In genomic region chr2:9813312-9814128, GRCh38 we compare ENCODE assay signal across 9 cellular contexts. TPM values are rescaled to one million over a fixed set of nuclear protein-coding genes. Genes with fewer than 3 reads are reported as not detected.
DNase-seq lines count a peak whose midpoint lies in the region; ATAC-seq and TF ChIP-seq lines count a peak whose summit lies in the region.
"Had no signal": no experiment of that assay in that cellular context is flagged by ENCODE, and none has a peak within 500 bp of the region (broad histone marks: within the 10 kb centered on the region; RNA-seq: fewer than 3 reads in every experiment).

No MANE protein-coding gene starts in this region.

- no peaks in the 10 kb centered on the region for H3K79me2 ChIP-seq in HCT116 (ENCODE audit: insufficient read depth, low read length)

- H3K36me3 Mint-ChIP-seq in Caco-2 (ENCODE audit: insufficient read depth, unreplicated experiment) (peaks cover 6% of the 10 kb centered on the region), memory B cell (no peaks in the 10 kb centered on the region)

- no peaks in the 10 kb centered on the region for H3K9me2 ChIP-seq in HCT116 (ENCODE audit: insufficient read depth)

- TF ChIP-seq POLR2A in HCT116 (IDR thresholded peaks at IDR 0.05; ENCODE audit: borderline replicate concordance, extremely low read depth, insufficient read depth, insufficient read length), result no peak

- H3K9me3 Mint-ChIP-seq in Caco-2 (ENCODE audit: unreplicated experiment), result no peaks in the 10 kb centered on the region
- H3K9me3 Mint-ChIP-seq in memory B cell, result no peaks in the 10 kb centered on the region
- H3K9me3 Mint-ChIP-seq: T-helper 1 cell treated with Interleukin-12 subunit alpha and Interleukin-12 subunit beta and Interleukin-4 antibody, amounts not matched to agents 30 μg/mL and 1 μg/mL, for 36 hours had no signal

- TF ChIP-seq RAD21 in HCT116 (IDR thresholded peaks at IDR 0.05; ENCODE audit: low read depth), result peak; percentile 98

- CTCF ChIA-PET in Caco-2 (lab: Charles Lee), result interaction anchor here (0.6 to 3.6 kb wide), 11 partner anchors 11 to 244 kb away, joined by 3 to 23 read pairs (median 3); partner anchors contain the start of genes TAF1B and YWHAQ
- CTCF ChIA-PET in HCT116 (lab: Charles Lee), result interaction anchor here (0.5 to 2.5 kb wide), 13 partner anchors 11 to 621 kb away, joined by 3 to 18 read pairs (median 4); no protein-coding TSS in a partner anchor

- BruUV-seq in Caco-2 (replicated peaks; lab: Mats Ljungman, UMichigan) (no TSS peak), HCT116 (replicated peaks; lab: Mats Ljungman, UMichigan) (no TSS peak)

- peak overlapping the region; percentile 28 for H3K4me3 Mint-ChIP-seq in Caco-2 (ENCODE audit: unreplicated experiment)
- peak overlapping the region; percentile 32 for H3K4me3 Mint-ChIP-seq in memory B cell
- H3K4me3 Mint-ChIP-seq: T-helper 1 cell treated with Interleukin-12 subunit alpha and Interleukin-12 subunit beta and Interleukin-4 antibody, amounts not matched to agents 30 μg/mL and 1 μg/mL, for 36 hours had no signal

- peak overlapping the region; percentile 67 for H3K4me2 ChIP-seq in HCT116 (ENCODE audit: low read length)

- H3K4me1 Mint-ChIP-seq in Caco-2 (ENCODE audit: low read depth, unreplicated experiment) (no peaks in the 10 kb centered on the region), memory B cell (peaks cover 13% of the 10 kb centered on the region)

- DNase-seq in Caco-2, result peak; percentile 66 to 81
- DNase-seq in HCT116 (ENCODE audit: low read depth, low spot score), result no peak
- DNase-seq in NCI-H510A (lab: John Stamatoyannopoulos, UW), result peak; percentile 66
- peak; percentile 43 to 61 for DNase-seq in activated CD4-positive, alpha-beta T cell treated with anti-CD3 and anti-CD28 coated beads, Interleukin-2, amount 50 U/mL, for 24 hours (ENCODE audit: low read depth in 1 of 2, low spot score in 1 of 2)
- DNase-seq in dorsolateral prefrontal cortex, result peak in 9 of 10 donors; percentile 61 to 80 (median 66)
- peak; percentile 71 to 82 for DNase-seq in memory B cell (ENCODE audit: low spot score in 2 of 2)
- peak; percentile 23 to 37 for DNase-seq in stimulated activated CD8-positive, alpha-beta memory T cell treated with anti-CD3 and anti-CD28 coated beads, Interleukin-15, amount 100 ng/mL, for 4 hours (ENCODE audit: low read depth in 2 of 2)

- no peaks in the 10 kb centered on the region for H3K27me3 Mint-ChIP-seq in Caco-2 (ENCODE audit: insufficient read depth, unreplicated experiment)
- H3K27me3 Mint-ChIP-seq in memory B cell, result peaks cover 16% of the 10 kb centered on the region

- H3K27ac Mint-ChIP-seq in Caco-2 (ENCODE audit: unreplicated experiment) (no peak overlapping the region), memory B cell (no peak overlapping the region)
- H3K27ac Mint-ChIP-seq: T-helper 1 cell treated with Interleukin-12 subunit alpha and Interleukin-12 subunit beta and Interleukin-4 antibody, amounts not matched to agents 30 μg/mL and 1 μg/mL, for 36 hours had no signal

- H3K9me3 ChIP-seq in Caco-2 (no peaks in the 10 kb centered on the region), HCT116 (ENCODE audit: control insufficient read depth in 1 of 2, insufficient read depth in 1 of 2, low read depth in 1 of 2, low read length in 2 of 2) (no peaks in the 10 kb centered on the region)

- H3K9ac ChIP-seq in HCT116 (ENCODE audit: low read length), result 0 out of 2 replicates have a peak overlapping the region, but pooled peaks have one; percentile 21

- intact Hi-C loops in Caco-2 (cut with micrococcal nuclease; ENCODE audit: unreplicated experiment), result loop anchor here (1.0 to 10.0 kb wide), 3 partner anchors 30 to 621 kb away; partner anchors contain the start of gene TAF1B
- intact Hi-C loops in HCT116 (cut with micrococcal nuclease), result loop anchor here (1.0 to 10.0 kb wide), 4 partner anchors 30 to 621 kb away; partner anchors contain the start of gene TAF1B
- intact Hi-C loops in dorsolateral prefrontal cortex (cut with DNase I), result loop anchor here (1.0 to 5.0 kb wide), 2 partner anchors 29 to 234 kb away; no protein-coding TSS in a partner anchor

- ATAC-seq in HCT116, result peak; percentile 97
- peak; percentile 88 for ATAC-seq in memory B cell (ENCODE audit: low read depth)
- no peak for ATAC-seq in GM19455 (IDR thresholded peaks at IDR 0.05; ENCODE audit: unreplicated experiment)

- H3K36me3 ChIP-seq in Caco-2 (ENCODE audit: control insufficient read depth, insufficient read depth, low read length), result no peaks in the 10 kb centered on the region
- no peaks in the 10 kb centered on the region for H3K36me3 ChIP-seq in HCT116 (ENCODE audit: control insufficient read depth in 1 of 2, insufficient read depth in 2 of 2, low read length in 2 of 2)

- no peaks in the 10 kb centered on the region for H4K20me1 ChIP-seq in HCT116 (ENCODE audit: insufficient read depth)

- H3K4me1 ChIP-seq in Caco-2 (no peaks in the 10 kb centered on the region), HCT116 (ENCODE audit: control insufficient read depth in 1 of 2, insufficient read depth in 2 of 2, low read length in 2 of 2) (peaks cover 7 to 19% of the 10 kb centered on the region in 2 experiments; a peak in 3 of 4 replicates)

- H3K27me3 ChIP-seq in Caco-2 (replicated peaks; ENCODE audit: control insufficient read depth, insufficient read depth, low read length) (no peaks in the 10 kb centered on the region), HCT116 (ENCODE audit: insufficient read depth, low read length) (no peaks in the 10 kb centered on the region), dorsolateral prefrontal cortex (peaks cover 0 to 4% (median 0%) of the 10 kb centered on the region in 45 donors)

- H3K27ac ChIP-seq in HCT116 (ENCODE audit: low read depth, low read length) (no peak overlapping the region), dorsolateral prefrontal cortex (no peak overlapping the region)

- peak overlapping the region; percentile 93 for H2AFZ ChIP-seq in HCT116 (ENCODE audit: low read depth, low read length, poor library complexity, severe bottlenecking)

- POLR2A ChIA-PET in Caco-2 (lab: Charles Lee) (no interaction called here), HCT116 (lab: Charles Lee) (interaction anchor here (1.3 to 1.6 kb wide), 2 partner anchors 11 to 30 kb away, joined by 3 to 4 read pairs; partner anchors contain the start of gene TAF1B)

- H3K4me3 ChIP-seq in Caco-2 (ENCODE audit: low read depth, low read length), result 0 out of 2 replicates have a peak overlapping the region, but pooled peaks have one; percentile 21
- H3K4me3 ChIP-seq in HCT116 (replicated peaks in 1 of 2; ENCODE audit: low read depth in 1 of 2, low read length in 2 of 2), result peak overlapping the region; percentile 11 to 16
- peak overlapping the region in 46 of 59 donors; percentile 3 to 60 (median 34) for H3K4me3 ChIP-seq in dorsolateral prefrontal cortex

- TF ChIP-seq CTCF in Caco-2 (IDR thresholded peaks at IDR 0.05; ENCODE audit: insufficient read depth in 1 of 2, low read depth in 1 of 2, low read length in 1 of 2, severe bottlenecking in 1 of 2, unreplicated experiment in 1 of 2) (peak; percentile 95 to 96), HCT116 (IDR thresholded peaks at IDR 0.05 in 2 of 3, conservative IDR thresholded peaks at IDR 0.05 in 1 of 3; ENCODE audit: borderline replicate concordance in 1 of 3, insufficient read depth in 1 of 3, low read depth in 2 of 3, low read length in 2 of 3) (peak; percentile 89 to 94 (median 93)), dorsolateral prefrontal cortex (IDR thresholded peaks at IDR 0.05 in 54 of 56, conservative IDR thresholded peaks at IDR 0.05 in 2 of 56; ENCODE audit: low read depth in 1 of 56, partially characterized antibody in 56 of 56) (peak; percentile 75 to 97 (median 89))

- RAD21 ChIA-PET in HCT116 (lab: Charles Lee; ENCODE audit: low non-redundant PET in 1 of 2, low total read pairs in 2 of 2, uncharacterized antibody in 2 of 2, unreplicated experiment in 2 of 2), result no interaction called here

TF ChIP-seq in HCT116, 20 proteins besides CTCF, POLR2A, EP300 and RAD21 (continues in another document):
- TF ChIP-seq ZBTB33 (IDR thresholded peaks at IDR 0.05; ENCODE audit: extremely low read depth, insufficient replicate concordance, low read length), result no peak
- no peak for TF ChIP-seq ELF1 (IDR thresholded peaks at IDR 0.05; ENCODE audit: borderline replicate concordance, low read depth)

RNA-seq across cellular contexts. Expression of gene TAF1B, which starts 29.8 kb away (rescaled TPM):
- total RNA-seq in Caco-2 (2022) (24.8 and 25.3 TPM in 2 replicates), HCT116 (2021; ENCODE audit: unreplicated experiment) (27.9 TPM), dorsolateral prefrontal cortex (10 to 100 TPM in 119 of 120 experiments, 1 to 10 TPM in 1; 9.0 to 34.9 (median 19.6) TPM)
- polyA plus RNA-seq in HCT116 (2012), result 8.2 and 9.5 TPM in 2 replicates
